9 cellular contexts compared by ENCODE assay signal in the genomic region with DNA sequence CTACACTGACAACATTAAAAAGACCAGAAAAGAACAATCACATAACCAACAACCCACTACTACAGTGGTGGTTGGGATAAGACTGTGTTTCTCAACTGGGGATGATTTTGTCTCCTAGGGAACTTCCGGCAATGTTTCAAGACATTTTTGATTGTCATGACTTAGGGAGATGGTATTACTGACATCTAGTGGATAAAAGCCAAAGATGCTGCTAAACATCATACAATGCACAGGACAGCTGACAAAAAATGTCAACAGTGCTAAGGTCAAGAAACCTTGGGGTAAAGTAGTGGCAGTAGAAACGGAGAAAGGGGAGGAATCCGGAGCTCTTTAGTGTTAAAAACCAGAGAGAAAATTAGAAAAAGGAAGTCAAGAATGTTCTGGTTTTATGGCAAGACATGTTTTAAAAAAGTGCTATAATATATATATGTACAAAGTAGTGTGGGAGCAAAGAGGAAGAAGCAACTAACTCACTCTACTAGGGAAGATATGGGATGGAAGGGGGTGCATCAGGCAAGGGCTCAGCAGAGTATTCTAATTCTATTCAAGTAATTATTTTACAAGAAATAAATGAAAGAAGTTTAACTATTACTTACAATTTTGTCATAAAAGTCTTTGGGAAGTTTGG. TPM values are rescaled to one million over a fixed set of nuclear protein-coding genes. Genes with fewer than 3 reads are reported as not detected.
DNase-seq lines count a peak whose midpoint lies in the region; ATAC-seq, FAIRE-seq and TF ChIP-seq lines count a peak whose summit lies in the region.
"Had no signal": no experiment of that assay in that cellular context is flagged by ENCODE, and none has a peak within 500 bp of the region (broad histone marks: within the 10 kb centered on the region; RNA-seq: fewer than 3 reads in every experiment).

No MANE protein-coding gene starts in this region.

- H3K27ac ChIP-seq in ACC112 (ENCODE audit: low read depth, low read length) (peak overlapping the region; percentile 28; the same call in 1 of the 2 replicates), foreskin keratinocyte (no peak overlapping the region)
- no peak overlapping the region for H3K27ac ChIP-seq in effector memory CD4-positive, alpha-beta T cell (ENCODE audit: insufficient read depth, low read length, poor library complexity, severe bottlenecking)

- peak; percentile 8 for DNase-seq in GM12865 (ENCODE audit: low read depth)
- peak; percentile 37 for DNase-seq in RCC 7860 (ENCODE audit: low spot score)
- DNase-seq in foreskin keratinocyte, result peak; percentile 17 to 42
- no peak for DNase-seq in effector memory CD4-positive, alpha-beta T cell
- DNase-seq in posterior vena cava (ENCODE audit: low spot score), result no peak
- no peak for DNase-seq in GM10248 (ENCODE audit: extremely low spot score)

- H3K79me2 ChIP-seq in ACC112 (ENCODE audit: control insufficient read depth, insufficient read depth, low read length, unreplicated experiment), result peaks cover 6% of the 10 kb centered on the region

- FAIRE-seq in RCC 7860 (lab: Jason Lieb, UNC), result no peak
- FAIRE-seq: H1 had no signal

- TF ChIP-seq CTCF in GM12865 (IDR thresholded peaks at IDR 0.05; ENCODE audit: insufficient read depth, low read depth, low read length, missing control alignments) (peak; percentile 14), foreskin keratinocyte (conservative IDR thresholded peaks at IDR 0.05) (peak; percentile 65), GM10248 (IDR thresholded peaks at IDR 0.05; ENCODE audit: control extremely low read depth, extremely low read depth, low read depth, missing control alignments) (no peak)

- CTCF ChIA-PET in GM10248 (lab: Yijun Ruan, JAX), result interaction anchor here (1.0 to 1.3 kb wide), 3 partner anchors 10 to 18 kb away, joined by 3 to 5 read pairs (median 4); no protein-coding TSS in a partner anchor

- H3K9me3 ChIP-seq in effector memory CD4-positive, alpha-beta T cell (ENCODE audit: control insufficient read depth, low read length), result no peaks in the 10 kb centered on the region

- ATAC-seq in foreskin keratinocyte, result peak; percentile 28
- ATAC-seq in GM21825 (IDR thresholded peaks at IDR 0.05; ENCODE audit: unreplicated experiment), result no peak

- intact Hi-C loops in posterior vena cava (cut with DNase I), result no loop called here

- H3K4me3 ChIP-seq in ACC112 (ENCODE audit: low read depth, low read length) (no peak overlapping the region), GM12865 (ENCODE audit: low read depth, low read length) (no peak overlapping the region)
- no peak overlapping the region for H3K4me3 ChIP-seq in effector memory CD4-positive, alpha-beta T cell (ENCODE audit: insufficient read depth, low read depth, low read length, poor library complexity, severe bottlenecking)

- peaks cover 26% of the 10 kb centered on the region for H3K36me3 ChIP-seq in ACC112 (ENCODE audit: insufficient read depth, low read length)
- H3K36me3 ChIP-seq in effector memory CD4-positive, alpha-beta T cell (ENCODE audit: control insufficient read depth, insufficient read depth, low read length), result peaks cover 15% of the 10 kb centered on the region

- H2AFZ ChIP-seq in ACC112 (ENCODE audit: low read length, unreplicated experiment), result no peak overlapping the region

- H3K27me3 ChIP-seq in ACC112 (ENCODE audit: insufficient read depth, low read length) (no peaks in the 10 kb centered on the region), foreskin keratinocyte (no peaks in the 10 kb centered on the region)
- H3K27me3 ChIP-seq in effector memory CD4-positive, alpha-beta T cell (replicated peaks; ENCODE audit: control insufficient read depth, insufficient read depth, low read length, poor library complexity, severe bottlenecking), result no peaks in the 10 kb centered on the region

- peaks cover 7% of the 10 kb centered on the region for H3K4me1 ChIP-seq in ACC112 (ENCODE audit: control insufficient read depth, insufficient read depth, low read length, unreplicated experiment)
- no peaks in the 10 kb centered on the region for H3K4me1 ChIP-seq in foreskin keratinocyte
- no peaks in the 10 kb centered on the region for H3K4me1 ChIP-seq in effector memory CD4-positive, alpha-beta T cell (ENCODE audit: control insufficient read depth, insufficient read depth, low read length, poor library complexity, severe bottlenecking)

- POLR2A ChIA-PET in GM10248 (lab: Yijun Ruan, JAX), result no interaction called here

RNA-seq across cellular contexts. Expression of a gene that starts 37.2 kb away (rescaled TPM):
- total RNA-seq in foreskin keratinocyte (89.5 and 110 TPM in 2 replicates), posterior vena cava (10 to 100 TPM; 56.8 to 66.4 TPM)
- polyA plus RNA-seq in foreskin keratinocyte, result 22.8 and 34.0 TPM in 2 replicates

Comparison
In these comparisons a context has a peak if more than half of its experiments do, and no peak if none do; other contexts are left out.
1. DNase-seq: peak in GM12865 (single experiment), RCC 7860 (single experiment) and foreskin keratinocyte (2 of 2); none in effector memory CD4-positive, alpha-beta T cell (0 of 3), posterior vena cava (single experiment) and GM10248 (single experiment).